8 cellular contexts compared by ENCODE assay signal in genomic region chr5:138789771-138790242, GRCh38. TPM values are rescaled to one million over a fixed set of nuclear protein-coding genes. Genes with fewer than 3 reads are reported as not detected.
DNase-seq lines count a peak whose midpoint lies in the region; ATAC-seq and TF ChIP-seq lines count a peak whose summit lies in the region.

No MANE protein-coding gene starts in this region.

- H3K4me3 ChIP-seq in body of pancreas (no peak overlapping the region), right lobe of liver (no peak overlapping the region), suprapubic skin (no peak overlapping the region)

- TF ChIP-seq EP300 in suprapubic skin (IDR thresholded peaks at IDR 0.05) = no peak

- peak in 6 of 7 experiments; percentile 33 to 58 (median 54) for TF ChIP-seq CTCF in body of pancreas (IDR thresholded peaks at IDR 0.05)
- TF ChIP-seq CTCF in right lobe of liver (IDR thresholded peaks at IDR 0.05) = peak in 3 of 4 donors; percentile 42 to 60 (median 48)
- peak in 1 of 2 donors; percentile 44 for TF ChIP-seq CTCF in suprapubic skin (IDR thresholded peaks at IDR 0.05)

- H3K27me3 ChIP-seq in body of pancreas (no peaks in the 10 kb centered on the region), right lobe of liver (no peaks in the 10 kb centered on the region), suprapubic skin (no peaks in the 10 kb centered on the region)

- H3K9me3 ChIP-seq in body of pancreas (no peaks in the 10 kb centered on the region), right lobe of liver (no peaks in the 10 kb centered on the region), suprapubic skin (no peaks in the 10 kb centered on the region)

- no peak for TF ChIP-seq POLR2A in body of pancreas (IDR thresholded peaks at IDR 0.05)
- TF ChIP-seq POLR2A in right lobe of liver (IDR thresholded peaks at IDR 0.05) = no peak
- no peak for TF ChIP-seq POLR2A in suprapubic skin (IDR thresholded peaks at IDR 0.05)

- ATAC-seq in body of pancreas = peak; percentile 38
- ATAC-seq in right lobe of liver = peak; percentile 42 to 69 (median 60)
- no peak for ATAC-seq in GM18867 (IDR thresholded peaks at IDR 0.05; ENCODE audit: unreplicated experiment)

- intact Hi-C loops in body of pancreas (cut with DNase I) (no loop called here), right lobe of liver (cut with DNase I) (no loop called here)

- DNase-seq in A172 (ENCODE audit: low spot score) (peak; percentile 30), ELR (ENCODE audit: low read depth) (peak; percentile 65), NCI-H1694 (lab: John Stamatoyannopoulos, UW) (peak; percentile 48), body of pancreas (peak in 3 of 4 donors; percentile 15 to 37 (median 35)), right lobe of liver (no peak), suprapubic skin (ENCODE audit: low spot score in 2 of 2) (no peak)
- no peak for DNase-seq in stimulated activated CD4-positive, alpha-beta T cell treated with anti-CD3 and anti-CD28 coated beads, Interleukin-4, amount 100 ng/mL, for 4 hours

- H3K27ac ChIP-seq in body of pancreas (no peak overlapping the region), right lobe of liver (no peak overlapping the region), suprapubic skin (no peak overlapping the region)

- H3K4me1 ChIP-seq in body of pancreas (peaks cover 12% of the 10 kb centered on the region), right lobe of liver (peaks cover 0 to 5% (median 0%) of the 10 kb centered on the region in 4 donors), suprapubic skin (peaks cover 25% of the 10 kb centered on the region)

- peaks cover 0 to 2% of the 10 kb centered on the region in 2 donors for H3K36me3 ChIP-seq in body of pancreas (replicated peaks in 1 of 2; ENCODE audit: insufficient read depth in 1 of 2, low read depth in 2 of 2)
- peaks cover 0 to 8% (median 0%) of the 10 kb centered on the region in 4 donors for H3K36me3 ChIP-seq in right lobe of liver
- peaks cover 16% of the 10 kb centered on the region for H3K36me3 ChIP-seq in suprapubic skin

RNA-seq across cellular contexts. Expression of gene CTNNA1, which starts 36.6 kb away (rescaled TPM):
- 369 and 401 TPM in 2 replicates for total RNA-seq in A172 (2014; rRNA removed; shearing (Covaris generic))
- 100 to 1,000 TPM; 107 to 140 TPM for total RNA-seq in body of pancreas
- total RNA-seq in right lobe of liver = 100 to 1,000 TPM; 101 to 192 (median 123) TPM
- 100 to 1,000 TPM; 260 to 332 (median 279) TPM for total RNA-seq in suprapubic skin

Comparison
In these comparisons a context has a peak if more than half of its experiments do, and no peak if none do; other contexts are left out.
1. DNase-seq: peak in A172 (single experiment), ELR (single experiment), NCI-H1694 (single experiment) and body of pancreas (3 of 4); none in right lobe of liver (0 of 3), stimulated activated CD4-positive, alpha-beta T cell treated with anti-CD3 and anti-CD28 coated beads, Interleukin-4, amount 100 ng/mL, for 4 hours (0 of 2) and suprapubic skin (0 of 2).